9 cellular contexts compared by ENCODE assay signal in the genomic region with DNA sequence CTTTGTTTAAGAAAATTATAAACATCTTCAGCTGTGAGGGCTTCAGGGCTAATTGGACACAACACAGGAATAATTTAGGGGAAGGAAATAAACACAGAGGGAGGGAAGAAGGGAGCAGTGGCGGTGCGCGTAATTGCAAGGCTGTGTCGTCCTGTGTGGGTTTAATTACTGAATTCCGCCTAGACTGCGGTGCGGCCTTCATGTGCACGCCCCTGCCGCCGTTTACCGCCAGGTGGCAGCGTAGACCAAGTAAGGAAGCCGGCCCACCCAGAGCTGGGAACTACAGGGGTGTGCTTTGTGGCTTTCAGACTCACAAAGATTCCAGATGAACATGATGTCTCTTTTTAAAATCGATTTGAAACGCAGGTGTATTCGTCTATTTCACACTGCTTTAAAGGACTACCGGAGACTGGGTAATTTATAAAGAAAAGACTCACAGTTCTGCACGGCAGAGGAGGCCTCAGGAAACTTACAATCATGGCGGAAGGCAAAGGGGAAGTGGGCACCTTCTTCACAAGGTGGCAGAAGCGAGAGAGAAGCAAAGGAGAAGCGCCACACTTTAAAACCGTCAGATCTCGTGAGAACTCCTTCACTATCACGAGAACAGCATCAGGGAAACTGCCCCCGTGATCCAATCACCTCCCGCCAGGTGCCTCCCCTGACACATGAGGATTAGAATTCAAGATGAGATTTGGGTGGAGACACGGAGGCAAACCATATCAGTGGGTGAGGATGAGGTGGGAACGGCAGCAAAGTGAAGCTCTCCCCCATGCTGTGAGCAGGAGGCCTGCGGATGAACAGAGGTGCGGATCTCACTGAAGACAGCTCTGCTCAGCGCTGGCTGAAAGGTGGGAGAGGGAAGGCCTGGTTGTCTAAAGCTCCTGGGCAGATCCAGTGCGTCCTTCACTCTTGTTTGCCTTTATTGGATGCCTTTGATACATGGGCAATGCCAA.
DNase-seq lines count a peak whose midpoint lies in the region; ATAC-seq and TF ChIP-seq lines count a peak whose summit lies in the region.
"Had no signal": no experiment of that assay in that cellular context is flagged by ENCODE, and none has a peak within 500 bp of the region (broad histone marks: within the 10 kb centered on the region; RNA-seq: fewer than 3 reads in every experiment).

No MANE protein-coding gene starts in this region.

- H3K4me3 ChIP-seq in brain microvascular endothelial cell (ENCODE audit: low read depth, low read length), result no peak overlapping the region
- H3K4me3 ChIP-seq: BLaER1 had no signal

- DNase-seq in NCI-H1436 (lab: John Stamatoyannopoulos, UW), result peak; percentile 45
- DNase-seq in NCI-H1436 treated with DMSO at 0.1 percent for 48 hours (lab: John Stamatoyannopoulos, UW), result no peak
- peak; percentile 78 for DNase-seq in NCI-H1092 treated with DMSO at 0.1 percent for 48 hours (lab: John Stamatoyannopoulos, UW)
- peak; percentile 70 for DNase-seq in brain microvascular endothelial cell
- peak; percentile 65 for DNase-seq in iris pigment epithelial cell (ENCODE audit: low read depth)
- peak; percentile 12 to 48 for DNase-seq in stimulated activated CD4-positive, alpha-beta T cell treated with anti-CD3 and anti-CD28 coated beads, Interleukin-1b, Interleukin-23, amount 100 ng/mL, for 1 hour (ENCODE audit: low read depth in 2 of 2)

- H3K27ac ChIP-seq in VCaP, result no peak overlapping the region
- H3K27ac ChIP-seq in brain microvascular endothelial cell, result no peak overlapping the region
- H3K27ac ChIP-seq: BLaER1 had no signal

- in situ Hi-C loops in brain microvascular endothelial cell (cut with HindIII; ENCODE audit: low pct_ligation_motif_present, low sequenced_read_pairs), result loop anchor here (25.0 kb wide), 1 partner anchor 202 kb away; no protein-coding TSS in a partner anchor

- no peaks in the 10 kb centered on the region for H3K27me3 ChIP-seq in brain microvascular endothelial cell (replicated peaks)
- H3K27me3 ChIP-seq: BLaER1 had no signal

- peak; percentile 86 for ATAC-seq in HG02588 (IDR thresholded peaks at IDR 0.05; ENCODE audit: unreplicated experiment)

- TF ChIP-seq CTCF in VCaP (conservative IDR thresholded peaks at IDR 0.05) (peak; percentile 95), brain microvascular endothelial cell (IDR thresholded peaks at IDR 0.05; ENCODE audit: low read depth, low read length, missing control alignments) (peak; percentile 97)

- no peaks in the 10 kb centered on the region for H3K36me3 ChIP-seq in brain microvascular endothelial cell (replicated peaks)
- H3K36me3 ChIP-seq: BLaER1 had no signal
